Comparison of ENCODE assay signal across 13 cellular contexts in genomic region chr10:32155075-32155516, GRCh38.
A peak's percentile ranks its signal among the peaks of the same experiment; 100 is the strongest.
DNase-seq lines count a peak whose midpoint lies in the region; ATAC-seq and TF ChIP-seq lines count a peak whose summit lies in the region.
"Had no signal": no experiment of that assay in that cellular context is flagged by ENCODE, and none has a peak within 500 bp of the region (broad histone marks: within the 10 kb centered on the region; RNA-seq: fewer than 3 reads in every experiment).

No MANE protein-coding gene starts in this region.

- peaks cover 0 to 6% (median 0%) of the 10 kb centered on the region in 4 donors for H3K4me1 ChIP-seq in tibial artery
- H3K4me1 ChIP-seq: tibial nerve had no signal

- peaks cover 0 to 4% (median 0%) of the 10 kb centered on the region in 3 donors for H3K9me3 ChIP-seq in tibial artery

- H3K4me3 ChIP-seq in fibroblast of villous mesenchyme (ENCODE audit: low read depth, low read length) = no peak overlapping the region
- H3K4me3 ChIP-seq in tibial artery = no peak overlapping the region
- H3K4me3 ChIP-seq: tibial nerve had no signal

- no peaks in the 10 kb centered on the region for H3K27me3 ChIP-seq in tibial artery
- H3K27me3 ChIP-seq: tibial nerve had no signal

- TF ChIP-seq CTCF in fibroblast of villous mesenchyme (IDR thresholded peaks at IDR 0.05; ENCODE audit: insufficient read depth, low read depth, low read length) (no peak), tibial artery (IDR thresholded peaks at IDR 0.05) (no peak)

- peak overlapping the region; percentile 34 to 35 for H3K27ac ChIP-seq in tibial artery
- H3K27ac ChIP-seq: tibial nerve had no signal

- intact Hi-C loops in tibial artery (cut with DNase I; ENCODE audit: low total_unique reads) = no loop called here

- H3K36me3 ChIP-seq in tibial artery = no peaks in the 10 kb centered on the region
- H3K36me3 ChIP-seq: tibial nerve had no signal

- peak; percentile 22 for DNase-seq in DMS53 (lab: John Stamatoyannopoulos, UW)
- DNase-seq in DMS53 treated with DMSO at 0.1 percent for 48 hours (lab: John Stamatoyannopoulos, UW; ENCODE audit: unreplicated experiment) = no peak
- DNase-seq in astrocyte of the hippocampus (ENCODE audit: low read depth, low spot score) = peak; percentile 88
- peak; percentile 35 for DNase-seq in fibroblast of villous mesenchyme (ENCODE audit: low read depth)
- no peak for DNase-seq in tibial artery
- DNase-seq in SK-N-DZ (ENCODE audit: low spot score) = no peak
- DNase-seq: activated naive CD8-positive, alpha-beta T cell treated with anti-CD3 and anti-CD28 coated beads for 36 hours; head of caudate nucleus; left colon; natural killer cell had no signal

- ATAC-seq in HG03378 (IDR thresholded peaks at IDR 0.05; ENCODE audit: unreplicated experiment) = no peak
- no peak for ATAC-seq in GM19395 (IDR thresholded peaks at IDR 0.05; ENCODE audit: unreplicated experiment)
- ATAC-seq: left colon, natural killer cell had no signal

Comparison
In these comparisons a context has a peak if more than half of its experiments do, and no peak if none do; other contexts are left out.
1. DNase-seq: peak in DMS53 (single experiment), astrocyte of the hippocampus (single experiment) and fibroblast of villous mesenchyme (single experiment); none in DMS53 treated with DMSO at 0.1 percent for 48 hours (single experiment), tibial artery (0 of 2) and SK-N-DZ (single experiment).